8 cellular contexts compared by ENCODE assay signal in genomic region chr9:74770508-74771261, GRCh38.
A peak's percentile ranks its signal among the peaks of the same experiment; 100 is the strongest.
DNase-seq lines count a peak whose midpoint lies in the region; ATAC-seq, FAIRE-seq and TF ChIP-seq lines count a peak whose summit lies in the region.

No MANE protein-coding gene starts in this region.

- intact Hi-C loops in PC-3 (cut with micrococcal nuclease) (loop anchor here (5.0 to 10.0 kb wide), 2 partner anchors 414 to 1532 kb away; no protein-coding TSS in a partner anchor), HepG2 (cut with micrococcal nuclease; ENCODE audit: unreplicated experiment) (no loop called here)

- H3K27me3 Mint-ChIP-seq in activated naive CD4-positive, alpha-beta T cell treated with anti-CD3 and anti-CD28 coated beads, Interleukin-2, amount 50 U/mL, for 24 hours: peaks cover 7% of the 10 kb centered on the region

- H3F3A ChIP-seq in PC-3 (ENCODE audit: low read length, unreplicated experiment): no peaks in the 10 kb centered on the region

- no peak overlapping the region for H3K4me3 Mint-ChIP-seq in activated naive CD4-positive, alpha-beta T cell treated with anti-CD3 and anti-CD28 coated beads, Interleukin-2, amount 50 U/mL, for 24 hours

- BruUV-seq in PC-3 (replicated peaks; lab: Mats Ljungman, UMichigan): no TSS peak
- BruUV-seq in HepG2 (replicated peaks; lab: Mats Ljungman, UMichigan): no TSS peak

- TF ChIP-seq POLR2A in HepG2 (IDR thresholded peaks at IDR 0.05; ENCODE audit: insufficient read depth in 1 of 2, low read depth in 2 of 2, low read length in 2 of 2): no peak

- H3K36me3 ChIP-seq in PC-3 (ENCODE audit: low read depth, low read length): no peaks in the 10 kb centered on the region
- H3K36me3 ChIP-seq in HepG2 (replicated peaks in 1 of 2; ENCODE audit: control insufficient read depth in 1 of 2, insufficient read depth in 2 of 2, low read length in 2 of 2): no peaks in the 10 kb centered on the region

- H3K4me1 ChIP-seq in PC-3 (ENCODE audit: insufficient read depth, low read length) (no peaks in the 10 kb centered on the region), HepG2 (ENCODE audit: insufficient read depth, low read length) (peaks cover 20% of the 10 kb centered on the region)

- in situ Hi-C loops in HepG2 (cut with HindIII; ENCODE audit: extremely low pct_ligation_motif_present, low pct_unique_long_range_greater_than_20kb): loop anchor here (5.0 to 10.0 kb wide), 2 partner anchors 174 to 307 kb away; no protein-coding TSS in a partner anchor

- H3K4me3 ChIP-seq in PC-3 (ENCODE audit: low read length) (no peak overlapping the region), HepG2 (replicated peaks in 1 of 3; ENCODE audit: insufficient read depth in 1 of 3, low read depth in 2 of 3, low read length in 3 of 3) (no peak overlapping the region)

- H3K9ac ChIP-seq in PC-3 (ENCODE audit: low read length) (no peak overlapping the region), HepG2 (ENCODE audit: insufficient read depth, low read depth, low read length) (no peak overlapping the region)

- no peak overlapping the region for H3K4me2 ChIP-seq in PC-3 (ENCODE audit: low read length)
- peak overlapping the region; percentile 16; the same call in 1 of the 2 replicates for H3K4me2 ChIP-seq in HepG2 (ENCODE audit: low read depth, low read length)

- H3K27ac Mint-ChIP-seq in activated naive CD4-positive, alpha-beta T cell treated with anti-CD3 and anti-CD28 coated beads, Interleukin-2, amount 50 U/mL, for 24 hours: peak overlapping the region; percentile 27

- peak; percentile 72 for ATAC-seq in HG02938 (IDR thresholded peaks at IDR 0.05; ENCODE audit: unreplicated experiment)
- no peak for ATAC-seq in PC-3
- ATAC-seq in HepG2: peak; percentile 99

- no peaks in the 10 kb centered on the region for H3K36me3 Mint-ChIP-seq in activated naive CD4-positive, alpha-beta T cell treated with anti-CD3 and anti-CD28 coated beads, Interleukin-2, amount 50 U/mL, for 24 hours

- H3K9me3 ChIP-seq in PC-3 (ENCODE audit: low read length) (no peaks in the 10 kb centered on the region), HepG2 (ENCODE audit: low read length) (no peaks in the 10 kb centered on the region)

- POLR2A ChIA-PET in PC-3 (lab: Charles Lee; ENCODE audit: unreplicated experiment) (no interaction called here), HepG2 (lab: Yijun Ruan, JAX) (no interaction called here)

- H3K27ac ChIP-seq in PC-3 (ENCODE audit: low read length) (no peak overlapping the region), HepG2 (ENCODE audit: extremely low read length, insufficient read depth, low read length) (no peak overlapping the region)

- TF ChIP-seq EP300 in HepG2 (IDR thresholded peaks at IDR 0.05; ENCODE audit: low read depth in 2 of 2, low read length in 2 of 2) (no peak), HepG2 (CRISPR knock-in tag; IDR thresholded peaks at IDR 0.05; ENCODE audit: borderline replicate concordance) (no peak)

- H4K20me1 ChIP-seq in PC-3 (ENCODE audit: low read length): no peaks in the 10 kb centered on the region
- no peaks in the 10 kb centered on the region for H4K20me1 ChIP-seq in HepG2 (ENCODE audit: insufficient read depth, low read length)

- H2AFZ ChIP-seq in PC-3 (ENCODE audit: low read length) (no peak overlapping the region), HepG2 (ENCODE audit: low read length) (no peak overlapping the region)

- H3K79me2 ChIP-seq in PC-3 (ENCODE audit: low read length) (no peaks in the 10 kb centered on the region), HepG2 (ENCODE audit: insufficient read depth, low read length) (no peaks in the 10 kb centered on the region)

- no peaks in the 10 kb centered on the region for H3K9me3 Mint-ChIP-seq in activated naive CD4-positive, alpha-beta T cell treated with anti-CD3 and anti-CD28 coated beads, Interleukin-2, amount 50 U/mL, for 24 hours

- 0 out of 2 replicates have a peak, but pooled peaks cover 9% of the 10 kb centered on the region for H3K27me3 ChIP-seq in PC-3 (ENCODE audit: low read length)
- no peaks in the 10 kb centered on the region for H3K27me3 ChIP-seq in HepG2 (ENCODE audit: control insufficient read depth in 1 of 2, insufficient read depth in 2 of 2, low read length in 2 of 2)

- CTCF ChIA-PET in PC-3 (lab: Charles Lee) (no interaction called here), HepG2 (lab: Yijun Ruan, JAX; ENCODE audit: low intra/inter-chr PET ratio, low total read pairs) (interaction anchor here (1.1 kb wide), 1 partner anchor 306 kb away, joined by 3 read pairs; no protein-coding TSS in a partner anchor)

- FAIRE-seq in HepG2 (lab: Jason Lieb, UNC) (peak; percentile 59), urothelium cell line (lab: Jason Lieb, UNC) (no peak)

- WGBS in HepG2 (ENCODE audit: low lambda C conversion rate): 37% methylated on average over 22 of the region's 22 CpGs

- TF ChIP-seq RAD21 in HepG2 (CRISPR knock-in tag; IDR thresholded peaks at IDR 0.05): no peak

- peaks cover 5% of the 10 kb centered on the region for H3K4me1 Mint-ChIP-seq in activated naive CD4-positive, alpha-beta T cell treated with anti-CD3 and anti-CD28 coated beads, Interleukin-2, amount 50 U/mL, for 24 hours

- peak; percentile 66 for TF ChIP-seq CTCF in PC-3 (conservative IDR thresholded peaks at IDR 0.05; ENCODE audit: low read depth, low read length)
- TF ChIP-seq CTCF in HepG2 (CRISPR knock-in tag; IDR thresholded peaks at IDR 0.05): peak; percentile 83

- H3K9me2 ChIP-seq in PC-3 (replicated peaks; ENCODE audit: low read length): no peaks in the 10 kb centered on the region

- DNase-seq in NCI-H748 (lab: John Stamatoyannopoulos, UW; ENCODE audit: unreplicated experiment) (peak; percentile 23), NCI-H748 treated with DMSO at 0.1 percent for 48 hours (lab: John Stamatoyannopoulos, UW) (no peak), PC-3 (peak; percentile 37), HepG2 (ENCODE audit: low spot score) (peak; percentile 48), urothelium cell line (ENCODE audit: low spot score) (peak; percentile 61), globus pallidus (ENCODE audit: low spot score) (no peak)

TF ChIP-seq in HepG2, 621 proteins besides CTCF, POLR2A, EP300 and RAD21 (continues in another document):
- peak; percentile 58; the same call in 1 of the 2 replicates for TF ChIP-seq POGZ (CRISPR knock-in tag; IDR thresholded peaks at IDR 0.05)
- TF ChIP-seq KDM2A (CRISPR knock-in tag; IDR thresholded peaks at IDR 0.05; ENCODE audit: borderline replicate concordance, low read depth): peak; percentile 56; the same call in 1 of the 2 replicates
- TF ChIP-seq, protein P1, sequence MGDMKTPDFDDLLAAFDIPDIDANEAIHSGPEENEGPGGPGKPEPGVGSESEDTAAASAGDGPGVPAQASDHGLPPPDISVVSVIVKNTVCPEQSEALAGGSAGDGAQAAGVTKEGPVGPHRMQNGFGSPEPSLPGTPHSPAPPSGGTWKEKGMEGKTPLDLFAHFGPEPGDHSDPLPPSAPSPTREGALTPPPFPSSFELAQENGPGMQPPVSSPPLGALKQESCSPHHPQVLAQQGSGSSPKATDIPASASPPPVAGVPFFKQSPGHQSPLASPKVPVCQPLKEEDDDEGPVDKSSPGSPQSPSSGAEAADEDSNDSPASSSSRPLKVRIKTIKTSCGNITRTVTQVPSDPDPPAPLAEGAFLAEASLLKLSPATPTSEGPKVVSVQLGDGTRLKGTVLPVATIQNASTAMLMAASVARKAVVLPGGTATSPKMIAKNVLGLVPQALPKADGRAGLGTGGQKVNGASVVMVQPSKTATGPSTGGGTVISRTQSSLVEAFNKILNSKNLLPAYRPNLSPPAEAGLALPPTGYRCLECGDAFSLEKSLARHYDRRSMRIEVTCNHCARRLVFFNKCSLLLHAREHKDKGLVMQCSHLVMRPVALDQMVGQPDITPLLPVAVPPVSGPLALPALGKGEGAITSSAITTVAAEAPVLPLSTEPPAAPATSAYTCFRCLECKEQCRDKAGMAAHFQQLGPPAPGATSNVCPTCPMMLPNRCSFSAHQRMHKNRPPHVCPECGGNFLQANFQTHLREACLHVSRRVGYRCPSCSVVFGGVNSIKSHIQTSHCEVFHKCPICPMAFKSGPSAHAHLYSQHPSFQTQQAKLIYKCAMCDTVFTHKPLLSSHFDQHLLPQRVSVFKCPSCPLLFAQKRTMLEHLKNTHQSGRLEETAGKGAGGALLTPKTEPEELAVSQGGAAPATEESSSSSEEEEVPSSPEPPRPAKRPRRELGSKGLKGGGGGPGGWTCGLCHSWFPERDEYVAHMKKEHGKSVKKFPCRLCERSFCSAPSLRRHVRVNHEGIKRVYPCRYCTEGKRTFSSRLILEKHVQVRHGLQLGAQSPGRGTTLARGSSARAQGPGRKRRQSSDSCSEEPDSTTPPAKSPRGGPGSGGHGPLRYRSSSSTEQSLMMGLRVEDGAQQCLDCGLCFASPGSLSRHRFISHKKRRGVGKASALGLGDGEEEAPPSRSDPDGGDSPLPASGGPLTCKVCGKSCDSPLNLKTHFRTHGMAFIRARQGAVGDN (CRISPR knock-in tag; IDR thresholded peaks at IDR 0.05): peak; percentile 37
- TF ChIP-seq ZNF772 (CRISPR knock-in tag; IDR thresholded peaks at IDR 0.05): 0 out of 2 replicates have a peak, but pooled peaks have one; percentile 27
- no peak for TF ChIP-seq TBX2 (CRISPR knock-in tag; IDR thresholded peaks at IDR 0.05; ENCODE audit: borderline replicate concordance)
- TF ChIP-seq ZNF644 (CRISPR knock-in tag; IDR thresholded peaks at IDR 0.05; ENCODE audit: low read depth): peak; percentile 20; the same call in 1 of the 2 replicates
- TF ChIP-seq HOXA5 (CRISPR knock-in tag; IDR thresholded peaks at IDR 0.05): no peak
- TF ChIP-seq XRCC5 (optimal IDR thresholded peaks at IDR 0.05; ENCODE audit: low read length): peak; percentile 86
- TF ChIP-seq ZMYM4 (CRISPR knock-in tag; IDR thresholded peaks at IDR 0.05): peak; percentile 78
- TF ChIP-seq KLF16 (CRISPR knock-in tag; IDR thresholded peaks at IDR 0.05): 0 out of 4 replicates have a peak, but pooled peaks of 1 of the 2 experiments have one; percentile 36
- TF ChIP-seq SALL1 (CRISPR knock-in tag; IDR thresholded peaks at IDR 0.05): 0 out of 2 replicates have a peak, but pooled peaks have one; percentile 36
- no peak for TF ChIP-seq CREB1 (IDR thresholded peaks at IDR 0.05)
- TF ChIP-seq CREB1 (CRISPR knock-in tag; IDR thresholded peaks at IDR 0.05): no peak

Comparison
In these comparisons a context has a peak if more than half of its experiments do, and no peak if none do; other contexts are left out.
1. DNase-seq: peak in NCI-H748 (single experiment), PC-3 (single experiment), HepG2 (single experiment) and urothelium cell line (single experiment); none in NCI-H748 treated with DMSO at 0.1 percent for 48 hours (single experiment) and globus pallidus (single experiment).